ENCODE assay signal across 1 cellular context in genomic region chr3:15329058-15330005, GRCh38.
TF ChIP-seq lines count a peak whose summit lies in the region.

No MANE protein-coding gene starts in this region.

TF ChIP-seq in SK-N-SH treated with all-trans-retinoic acid at 6 μM for 48 hours, 23 proteins besides CTCF, POLR2A, EP300 and RAD21 (continued from another document):
- TF ChIP-seq POU6F1 (CRISPR knock-in tag; IDR thresholded peaks at IDR 0.05; ENCODE audit: borderline replicate concordance, low read depth) (no peak), SNAI2 (CRISPR knock-in tag; IDR thresholded peaks at IDR 0.05) (no peak)
